17 cellular contexts compared by ENCODE assay signal in genomic region chr12:25988505-25988904, GRCh38. TPM values are rescaled to one million over a fixed set of nuclear protein-coding genes. Genes with fewer than 3 reads are reported as not detected.
A peak's percentile ranks its signal among the peaks of the same experiment; 100 is the strongest.
DNase-seq lines count a peak whose midpoint lies in the region; ATAC-seq and TF ChIP-seq lines count a peak whose summit lies in the region.
"Had no signal": no experiment of that assay in that cellular context is flagged by ENCODE, and none has a peak within 500 bp of the region (broad histone marks: within the 10 kb centered on the region; RNA-seq: fewer than 3 reads in every experiment).

No MANE protein-coding gene starts in this region.

- 45 to 57% (median 55%) methylated on average over 2 of the region's 2 CpGs for WGBS in heart left ventricle, 4 donors

- H3K4me1 ChIP-seq in uterus, result peaks cover 0 to 14% of the 10 kb centered on the region in 2 donors
- H3K4me1 ChIP-seq in heart left ventricle, result peaks cover 0 to 62% (median 18%) of the 10 kb centered on the region in 12 donors
- H3K4me1 ChIP-seq: BLaER1 had no signal

- H3K27ac ChIP-seq in uterus (peak overlapping the region; percentile 67 to 78), heart left ventricle (peak overlapping the region in 1 of 12 donors; percentile 53)
- H3K27ac ChIP-seq: 22Rv1, BLaER1 had no signal

- intact Hi-C loops in uterus (cut with DNase I; ENCODE audit: low total_unique reads), result no loop called here
- intact Hi-C loops in heart left ventricle (cut with DNase I), result no loop called here

- no peak for TF ChIP-seq POLR2A in uterus (IDR thresholded peaks at IDR 0.05)
- TF ChIP-seq POLR2A in heart left ventricle (IDR thresholded peaks at IDR 0.05), result no peak

- H3K36me3 ChIP-seq in uterus (no peaks in the 10 kb centered on the region), heart left ventricle (no peaks in the 10 kb centered on the region)
- H3K36me3 ChIP-seq: BLaER1 had no signal

- H3K27ac Mint-ChIP-seq in nephron, result peak overlapping the region in 2 of 3 experiments; percentile 40 to 45
- H3K27ac Mint-ChIP-seq: CD8-positive, alpha-beta memory T cell; HFFc6 had no signal

- H3K4me3 ChIP-seq in uterus, result no peak overlapping the region
- H3K4me3 ChIP-seq in heart left ventricle, result no peak overlapping the region
- H3K4me3 ChIP-seq: BLaER1 had no signal

- H3K27me3 Mint-ChIP-seq in nephron (ENCODE audit: low read depth), result no peaks in the 10 kb centered on the region

- peaks cover 44% of the 10 kb centered on the region for H3K4me1 Mint-ChIP-seq in nephron
- H3K4me1 Mint-ChIP-seq: CD8-positive, alpha-beta memory T cell had no signal

- TF ChIP-seq CTCF in nephron (IDR thresholded peaks at IDR 0.05; ENCODE audit: unreplicated experiment in 3 of 3), result no peak
- TF ChIP-seq CTCF in uterus (IDR thresholded peaks at IDR 0.05), result no peak
- TF ChIP-seq CTCF in heart left ventricle (IDR thresholded peaks at IDR 0.05), result no peak

- no peaks in the 10 kb centered on the region for H3K9me3 Mint-ChIP-seq in nephron
- H3K9me3 Mint-ChIP-seq: CD8-positive, alpha-beta memory T cell; HFFc6 had no signal

- no peak for ATAC-seq in heart left ventricle

- no peaks in the 10 kb centered on the region for H3K9me3 ChIP-seq in uterus
- no peaks in the 10 kb centered on the region for H3K9me3 ChIP-seq in heart left ventricle
- H3K9me3 ChIP-seq: BLaER1, Caco-2 had no signal

- H3K27me3 ChIP-seq in uterus, result no peaks in the 10 kb centered on the region
- H3K27me3 ChIP-seq in heart left ventricle, result no peaks in the 10 kb centered on the region
- H3K27me3 ChIP-seq: BLaER1 had no signal

- peak; percentile 59 for DNase-seq in NCI-H82 (lab: John Stamatoyannopoulos, UW)
- no peak for DNase-seq in NCI-H82 treated with DMSO at 0.1 percent for 48 hours (lab: John Stamatoyannopoulos, UW; ENCODE audit: unreplicated experiment)
- peak; percentile 57 to 66 for DNase-seq in lung microvascular endothelial cell (ENCODE audit: low read depth in 2 of 2)
- no peak for DNase-seq in uterus
- DNase-seq in heart left ventricle, result no peak
- DNase-seq in NCI-H69 (lab: John Stamatoyannopoulos, UW), result no peak
- DNase-seq in activated CD4-positive, alpha-beta T cell treated with anti-CD3 and anti-CD28 coated beads for 4 hours, result no peak
- DNase-seq: AML-193; Caco-2; CD8-positive, alpha-beta memory T cell; DMS53; GF-D8; HCEC 1CT; HFFc6 had no signal

- no peak overlapping the region for H3K4me3 Mint-ChIP-seq in nephron
- H3K4me3 Mint-ChIP-seq: CD8-positive, alpha-beta memory T cell; HFFc6 had no signal

- H3K36me3 Mint-ChIP-seq in nephron (ENCODE audit: low read depth), result no peaks in the 10 kb centered on the region
- H3K36me3 Mint-ChIP-seq: CD8-positive, alpha-beta memory T cell had no signal

RNA-seq across cellular contexts. Expression of gene RASSF8, which starts 30.0 kb away (rescaled TPM):
- total RNA-seq in lung microvascular endothelial cell, result 31.4 and 43.3 TPM in 2 replicates
- 100 to 1,000 TPM in 2 of 4 donors, 10 to 100 TPM in 2; 54.1 to 174 (median 119) TPM for total RNA-seq in uterus
- 10 to 100 TPM; 20.6 to 44.6 (median 30.9) TPM for total RNA-seq in heart left ventricle
- polyA plus RNA-seq in heart left ventricle, result 10 to 100 TPM in 1 of 2 donors, 1 to 10 TPM in 1; 5.2 to 13.2 TPM
- polyA plus RNA-seq: CD8-positive, alpha-beta memory T cell had no signal

Comparison
In these comparisons a context has a peak if more than half of its experiments do, and no peak if none do; other contexts are left out.
1. DNase-seq: peak in NCI-H82 (single experiment) and lung microvascular endothelial cell (2 of 2); none in NCI-H82 treated with DMSO at 0.1 percent for 48 hours (single experiment), uterus (0 of 2), heart left ventricle (0 of 5), NCI-H69 (single experiment) and activated CD4-positive, alpha-beta T cell treated with anti-CD3 and anti-CD28 coated beads for 4 hours (0 of 2).